8 cellular contexts compared by ENCODE assay signal in the genomic region with DNA sequence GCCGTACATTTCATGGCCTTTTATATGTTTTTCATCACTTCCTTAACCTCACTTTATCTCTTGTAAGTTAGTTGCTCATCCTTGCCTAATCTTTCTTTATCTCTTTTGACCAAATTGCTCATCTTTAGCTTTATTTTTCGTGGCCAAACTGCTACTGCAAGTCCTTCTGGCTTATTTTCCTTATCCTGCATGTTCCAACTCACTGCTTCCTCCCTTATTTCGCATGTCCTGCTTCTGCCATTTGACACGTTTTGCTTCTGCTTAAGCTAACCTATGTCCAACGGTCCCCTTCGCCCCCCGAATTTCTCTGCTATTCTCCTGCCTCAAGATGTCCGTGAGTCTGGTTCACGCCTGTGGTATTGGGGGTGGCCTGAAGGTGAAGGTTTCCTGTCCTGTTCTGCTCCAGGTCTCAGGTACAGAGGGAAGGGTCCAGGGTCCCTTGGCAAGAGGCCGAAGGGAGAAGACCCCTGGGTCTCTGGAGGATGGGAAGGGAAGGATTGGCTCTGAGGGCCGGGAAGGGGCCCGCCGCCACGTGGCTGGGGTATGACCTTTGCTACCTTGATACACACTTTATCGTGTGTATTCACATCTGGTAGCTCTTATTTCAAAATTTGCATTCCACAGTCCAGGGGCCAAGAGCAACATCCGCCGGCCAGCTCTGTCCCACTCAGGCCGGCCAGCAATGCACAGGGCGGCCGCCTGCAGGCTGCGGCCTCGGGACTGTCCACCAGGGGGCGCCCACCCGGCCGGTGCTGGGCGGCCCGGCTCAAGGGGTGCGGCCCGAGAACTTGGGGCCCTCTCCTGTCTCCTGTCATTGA. TPM values are rescaled to one million over a fixed set of nuclear protein-coding genes. Genes with fewer than 3 reads are reported as not detected.
DNase-seq lines count a peak whose midpoint lies in the region; ATAC-seq and TF ChIP-seq lines count a peak whose summit lies in the region.

No MANE protein-coding gene starts in this region.

- ATAC-seq in GM21723 (IDR thresholded peaks at IDR 0.05; ENCODE audit: unreplicated experiment) (peak; percentile 62), HG03460 (IDR thresholded peaks at IDR 0.05; ENCODE audit: unreplicated experiment) (no peak), GM21367 (IDR thresholded peaks at IDR 0.05; ENCODE audit: unreplicated experiment) (no peak)

- DNase-seq in BE2C (peak; percentile 67), germinal center (ENCODE audit: low spot score) (peak; percentile 81), retina (peak; percentile 69)
- peak; percentile 61 for DNase-seq in activated T-helper 9 cell treated with anti-CD3 and anti-CD28 coated beads, Interleukin-2, amount 50 U/mL, for 16 hours (ENCODE audit: low read depth)

- no peaks in the 10 kb centered on the region for H3K36me3 ChIP-seq in BE2C

- no peaks in the 10 kb centered on the region for H3K27me3 ChIP-seq in BE2C

- TF ChIP-seq CTCF in BE2C (IDR thresholded peaks at IDR 0.05; ENCODE audit: low read depth, low read length): peak; percentile 90

- no peaks in the 10 kb centered on the region for H3K4me1 ChIP-seq in BE2C

- H3K9me3 ChIP-seq in BE2C: no peaks in the 10 kb centered on the region

- no peak overlapping the region for H3K4me3 ChIP-seq in BE2C (ENCODE audit: low read depth, low read length)

TF ChIP-seq in PFSK-1, 5 proteins besides CTCF, POLR2A, EP300 and RAD21:
- TF ChIP-seq TAF1 (IDR thresholded peaks at IDR 0.05; ENCODE audit: borderline replicate concordance, insufficient read depth, low read length): no peak
- peak; percentile 58 for TF ChIP-seq FOXP2 (optimal IDR thresholded peaks at IDR 0.05; ENCODE audit: borderline replicate concordance, extremely low read depth, extremely low read length, insufficient read depth)
- no peak for TF ChIP-seq POLR2AphosphoS5 (IDR thresholded peaks at IDR 0.05; ENCODE audit: low read depth, low read length)

RNA-seq across cellular contexts. Expression of a gene that starts 2.9 kb away (rescaled TPM):
- not detected for polyA plus RNA-seq in BE2C (2012; ENCODE audit: insufficient read depth, insufficient read length, low read depth)
- not detected for polyA plus RNA-seq in PFSK-1 (2012; ENCODE audit: insufficient read length, low read depth)

RNA-seq across cellular contexts. Expression of a gene that starts 6.0 kb away (rescaled TPM):
- polyA plus RNA-seq in BE2C (2012; ENCODE audit: insufficient read depth, insufficient read length, low read depth): 60.2 TPM
- 127 TPM for polyA plus RNA-seq in PFSK-1 (2012; ENCODE audit: insufficient read length, low read depth)

RNA-seq across cellular contexts. Expression of a gene that starts 9.0 kb away (rescaled TPM):
- 18.3 TPM for polyA plus RNA-seq in BE2C (2012; ENCODE audit: insufficient read depth, insufficient read length, low read depth)
- 27.6 TPM for polyA plus RNA-seq in PFSK-1 (2012; ENCODE audit: insufficient read length, low read depth)

RNA-seq across cellular contexts. Expression of a gene that starts 17.5 kb away (rescaled TPM):
- 169 TPM for polyA plus RNA-seq in BE2C (2012; ENCODE audit: insufficient read depth, insufficient read length, low read depth)
- polyA plus RNA-seq in PFSK-1 (2012; ENCODE audit: insufficient read length, low read depth): 44.4 TPM

RNA-seq across cellular contexts. Expression of a gene that starts 20.8 kb away (rescaled TPM):
- polyA plus RNA-seq in BE2C (2012; ENCODE audit: insufficient read depth, insufficient read length, low read depth): 0.37 TPM
- 12.5 TPM for polyA plus RNA-seq in PFSK-1 (2012; ENCODE audit: insufficient read length, low read depth)
